Comparison of ENCODE assay signal across 9 cellular contexts in the genomic region with DNA sequence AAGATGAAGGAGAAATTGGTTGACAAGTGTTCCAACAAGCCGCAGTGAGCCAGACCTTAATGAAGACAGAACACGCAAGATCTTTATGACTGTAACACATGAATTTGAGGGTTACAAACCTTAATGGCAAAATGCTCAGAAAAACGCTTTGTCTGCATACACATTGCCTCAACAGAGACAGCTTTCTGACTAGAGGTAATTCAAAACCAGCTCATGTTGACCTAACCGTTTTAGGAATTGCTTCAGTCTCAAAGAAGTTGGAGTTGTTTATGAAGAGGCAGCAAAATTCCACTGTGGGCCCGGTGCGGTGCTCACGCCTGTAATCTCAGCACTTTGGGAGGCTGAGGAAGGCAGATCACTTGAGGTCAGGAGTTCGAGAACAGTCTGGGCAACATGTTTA. TPM values are rescaled to one million over a fixed set of nuclear protein-coding genes. Genes with fewer than 3 reads are reported as not detected.
A peak's percentile ranks its signal among the peaks of the same experiment; 100 is the strongest.
DNase-seq lines count a peak whose midpoint lies in the region; ATAC-seq, FAIRE-seq and TF ChIP-seq lines count a peak whose summit lies in the region.
"Had no signal": no experiment of that assay in that cellular context is flagged by ENCODE, and none has a peak within 500 bp of the region (broad histone marks: within the 10 kb centered on the region; RNA-seq: fewer than 3 reads in every experiment).

No MANE protein-coding gene starts in this region.

- peak in 2 of 3 experiments; percentile 26 to 56 for DNase-seq in NCI-H1417 (lab: John Stamatoyannopoulos, UW)
- DNase-seq in NCI-H1417 treated with DMSO at 0.1 percent for 48 hours (lab: John Stamatoyannopoulos, UW), result no peak
- no peak for DNase-seq in H1 (ENCODE audit: low read depth in 1 of 2, low spot score in 2 of 2)
- DNase-seq in cardiac septum (ENCODE audit: low spot score), result no peak
- DNase-seq: colonic mucosa had no signal

- no peak for TF ChIP-seq EP300 in H1 (IDR thresholded peaks at IDR 0.05; ENCODE audit: borderline replicate concordance in 1 of 2, low read depth in 2 of 2, low read length in 2 of 2)

- H3K23ac ChIP-seq in H1 (ENCODE audit: insufficient read length), result no peak overlapping the region

- peak overlapping the region; percentile 4; the same call in 1 of the 2 replicates for H2BK20ac ChIP-seq in H1 (ENCODE audit: low read length)

- H3K23me2 ChIP-seq in H1 (ENCODE audit: low read depth, low read length), result peaks cover 14% of the 10 kb centered on the region; the same call in 1 of the 2 replicates

- H3K27ac ChIP-seq in OCI-LY1 (ENCODE audit: low read depth, low read length, poor library complexity, severe bottlenecking) (peak overlapping the region; percentile 90), H1 (ENCODE audit: low read depth, low read length) (no peak overlapping the region), parathyroid adenoma (no peak overlapping the region)

- H3K4me1 ChIP-seq in OCI-LY1 (ENCODE audit: insufficient read depth, low read length, severe bottlenecking) (peaks cover 50% of the 10 kb centered on the region), H1 (replicated peaks in 1 of 4; ENCODE audit: control insufficient read depth in 3 of 4, insufficient read depth in 4 of 4, low read length in 3 of 4) (peaks cover 5 to 18% (median 12%) of the 10 kb centered on the region in 4 experiments), parathyroid adenoma (peaks cover 18% of the 10 kb centered on the region)

- H4K20me1 ChIP-seq in OCI-LY1 (ENCODE audit: insufficient read depth, low read length), result no peaks in the 10 kb centered on the region
- no peaks in the 10 kb centered on the region for H4K20me1 ChIP-seq in H1 (replicated peaks in 1 of 2; ENCODE audit: control insufficient read depth in 1 of 2, insufficient read depth in 2 of 2, low read length in 2 of 2)

- TF ChIP-seq CTCF in OCI-LY1 (IDR thresholded peaks at IDR 0.05; ENCODE audit: low read length), result no peak
- no peak for TF ChIP-seq CTCF in H1 (IDR thresholded peaks at IDR 0.05; ENCODE audit: control extremely low read depth in 1 of 3, insufficient read depth in 1 of 3, low read depth in 1 of 3, low read length in 3 of 3)
- TF ChIP-seq CTCF in parathyroid adenoma (IDR thresholded peaks at IDR 0.05), result no peak

- H3K14ac ChIP-seq in H1 (ENCODE audit: insufficient read length), result no peak overlapping the region

- POLR2A ChIA-PET in H1 (lab: Charles Lee; ENCODE audit: partially characterized antibody), result interaction anchor here (1.1 to 4.0 kb wide), 8 partner anchors 13 to 68 kb away, joined by 3 to 25 read pairs (median 10); no protein-coding TSS in a partner anchor

- peaks cover 13% of the 10 kb centered on the region for H3K79me2 ChIP-seq in OCI-LY1 (ENCODE audit: insufficient read depth, low read length)
- peaks cover 0 to 10% of the 10 kb centered on the region in 2 experiments; a peak in 2 of 4 replicates for H3K79me2 ChIP-seq in H1 (ENCODE audit: control insufficient read depth in 1 of 2, insufficient read depth in 2 of 2, low read length in 2 of 2)
- H3K79me2 ChIP-seq in parathyroid adenoma, result peaks cover 21% of the 10 kb centered on the region

- H4K5ac ChIP-seq in H1 (ENCODE audit: insufficient read length, low read depth, low read length), result peak overlapping the region; percentile 32

- H3K36me3 ChIP-seq in OCI-LY1 (ENCODE audit: insufficient read depth, low read length) (peaks cover 9% of the 10 kb centered on the region), H1 (ENCODE audit: control insufficient read depth in 2 of 4, insufficient read depth in 4 of 4, low read length in 3 of 4) (peaks cover 0 to 6% (median 0%) of the 10 kb centered on the region in 4 experiments; a peak in 1 of 8 replicates), parathyroid adenoma (ENCODE audit: control insufficient read depth, insufficient read depth, low read length) (no peaks in the 10 kb centered on the region)
- H3K36me3 ChIP-seq: colonic mucosa had no signal

- H3F3A ChIP-seq in OCI-LY1 (ENCODE audit: insufficient read depth, low read length), result peaks cover 18% of the 10 kb centered on the region

- H3K56ac ChIP-seq in H1 (replicated peaks; ENCODE audit: insufficient read length, low read depth, low read length), result no peak overlapping the region

- H3K9me2 ChIP-seq in OCI-LY1 (ENCODE audit: low read depth, low read length), result no peaks in the 10 kb centered on the region

- H4K91ac ChIP-seq in H1 (replicated peaks; ENCODE audit: insufficient read length, low read length), result peak overlapping the region; percentile 6

- TF ChIP-seq POLR2A in H1 (IDR thresholded peaks at IDR 0.05; ENCODE audit: control extremely low read depth in 1 of 2, low read depth in 2 of 2, low read length in 2 of 2), result no peak

- H2AFZ ChIP-seq in OCI-LY1 (ENCODE audit: low read length), result no peak overlapping the region
- no peak overlapping the region for H2AFZ ChIP-seq in H1 (ENCODE audit: low read length)
- H2AFZ ChIP-seq in parathyroid adenoma, result peak overlapping the region; percentile 30

- no peaks in the 10 kb centered on the region for H3K79me1 ChIP-seq in H1 (ENCODE audit: low read depth, low read length)

- H3K18ac ChIP-seq in H1 (ENCODE audit: extremely low read depth, low read length), result 0 out of 2 replicates have a peak overlapping the region, but pooled peaks have one; percentile 48

- H3K9me3 ChIP-seq in OCI-LY1 (ENCODE audit: low read length), result no peaks in the 10 kb centered on the region
- H3K9me3 ChIP-seq in H1 (ENCODE audit: insufficient read depth in 2 of 2, low read depth in 1 of 2, low read length in 1 of 2), result no peaks in the 10 kb centered on the region
- H3K9me3 ChIP-seq in parathyroid adenoma (ENCODE audit: control insufficient read depth, low read length), result no peaks in the 10 kb centered on the region
- H3K9me3 ChIP-seq: colonic mucosa had no signal

- no peak overlapping the region for H2AK5ac ChIP-seq in H1 (ENCODE audit: low read depth, low read length)

- CTCF ChIA-PET in H1 (lab: Charles Lee; ENCODE audit: partially characterized antibody), result interaction anchor here (0.9 kb wide), 1 partner anchor 38 kb away, joined by 3 read pairs; no protein-coding TSS in a partner anchor

- H4K8ac ChIP-seq in H1 (ENCODE audit: extremely low read depth, insufficient read depth, low read length), result no peak overlapping the region

- H3K4me3 ChIP-seq in OCI-LY1 (ENCODE audit: low read depth, low read length, poor library complexity, severe bottlenecking) (no peak overlapping the region), H1 (ENCODE audit: extremely low read depth in 1 of 4, insufficient read depth in 2 of 4, low read depth in 3 of 4, low read length in 4 of 4) (no peak overlapping the region), parathyroid adenoma (ENCODE audit: low read depth, low read length) (peak overlapping the region; percentile 16)

- H3K9ac ChIP-seq in OCI-LY1 (ENCODE audit: low read length) (no peak overlapping the region; the same call in 1 of the 2 replicates), H1 (replicated peaks in 1 of 4; ENCODE audit: extremely low read depth in 1 of 4, low read depth in 3 of 4, low read length in 3 of 4) (no peak overlapping the region), parathyroid adenoma (no peak overlapping the region)

- H3K27me3 ChIP-seq in OCI-LY1 (ENCODE audit: insufficient read depth, low read length) (no peaks in the 10 kb centered on the region), H1 (replicated peaks in 1 of 4; ENCODE audit: control insufficient read depth in 3 of 4, extremely low read depth in 1 of 4, insufficient read depth in 3 of 4, low read length in 3 of 4) (no peaks in the 10 kb centered on the region), parathyroid adenoma (ENCODE audit: control insufficient read depth, insufficient read depth, low read length) (no peaks in the 10 kb centered on the region)
- H3K27me3 ChIP-seq: colonic mucosa had no signal

- H2BK12ac ChIP-seq in H1 (ENCODE audit: low read depth, low read length), result no peak overlapping the region; the same call in 1 of the 2 replicates

- intact Hi-C loops in cardiac septum (cut with DNase I), result no loop called here

- 84% methylated on average over 8 of the region's 8 CpGs; no CpG with 5 or more reads in 1 of the 2 experiments for WGBS in H1 (ENCODE audit: extremely low coverage in 1 of 2, insufficient coverage in 1 of 2, insufficient read length in 1 of 2, insufficient replicate concordance in 2 of 2, low coverage in 1 of 2, low lambda C conversion rate in 2 of 2, missing lambda C conversion rate in 1 of 2), 2 experiments

- H2BK15ac ChIP-seq in H1 (ENCODE audit: low read length), result no peak overlapping the region

- H3K4ac ChIP-seq in H1 (replicated peaks; ENCODE audit: insufficient read length, low read depth, low read length), result no peak overlapping the region

- H2BK5ac ChIP-seq in H1 (ENCODE audit: low read depth, low read length), result 0 out of 2 replicates have a peak overlapping the region, but pooled peaks have one; percentile 99

- H2BK120ac ChIP-seq in H1 (replicated peaks; ENCODE audit: low read depth, low read length), result no peak overlapping the region

- FAIRE-seq in H1 (lab: Jason Lieb, UNC), result no peak

- H3K4me2 ChIP-seq in OCI-LY1 (ENCODE audit: low read length), result peak overlapping the region; percentile 37; the same call in 1 of the 2 replicates
- peak overlapping the region in 1 of 2 experiments; percentile 65; a peak in 2 of 4 replicates for H3K4me2 ChIP-seq in H1 (ENCODE audit: insufficient read depth in 1 of 2, low read depth in 2 of 2, low read length in 2 of 2)
- H3K4me2 ChIP-seq in parathyroid adenoma (ENCODE audit: low read length), result peak overlapping the region; percentile 35

- no peak for TF ChIP-seq RAD21 in H1 (IDR thresholded peaks at IDR 0.05 in 1 of 2, conservative IDR thresholded peaks at IDR 0.05 in 1 of 2; ENCODE audit: low read depth in 2 of 2, low read length in 2 of 2)

- ATAC-seq in HG02970 (IDR thresholded peaks at IDR 0.05; ENCODE audit: low FRiP score, unreplicated experiment), result no peak
- ATAC-seq in HG02623 (IDR thresholded peaks at IDR 0.05; ENCODE audit: unreplicated experiment), result no peak

TF ChIP-seq in H1, 55 proteins besides CTCF, POLR2A, EP300 and RAD21 (continues in another document):
- TF ChIP-seq RXRA (IDR thresholded peaks at IDR 0.05; ENCODE audit: insufficient read depth, low read depth, low read length) (no peak), SRF (IDR thresholded peaks at IDR 0.05; ENCODE audit: low read depth, low read length) (no peak), JUN (IDR thresholded peaks at IDR 0.05; ENCODE audit: low read depth, low read length) (no peak), KDM1A (IDR thresholded peaks at IDR 0.05; ENCODE audit: borderline replicate concordance, low read length) (no peak), YY1 (IDR thresholded peaks at IDR 0.05; ENCODE audit: low read depth, low read length) (no peak), TBP (IDR thresholded peaks at IDR 0.05; ENCODE audit: low read depth, low read length) (no peak)

RNA-seq across cellular contexts. Expression of gene GTF2I, which starts 2.2 kb away (rescaled TPM):
- 311 and 316 TPM in 2 replicates for total RNA-seq in H1 (2021; fragmentation: NEBNext Ultra II Directional; extraction: Animal tissue kit (Norgen Biotek cat#: 25700))
- polyA plus RNA-seq in H1 (2011; rRNA removed), result 46.7 and 100 TPM in 2 replicates
- 97.4 TPM for polyA plus RNA-seq in H1 (2011; cell fraction: cytosol; rRNA removed)
- 157 TPM for polyA plus RNA-seq in H1 (2011; cell fraction: nucleus; rRNA removed)
- polyA plus RNA-seq in H1 (2012, experiment 1 of 2), result 115 to 199 TPM (median 139 TPM) in 4 replicates
- polyA plus RNA-seq in H1 (2012, experiment 2 of 2), result 16.4 TPM
- 244 TPM for polyA plus RNA-seq in H1 (2013, experiment 1 of 2)
- 229 TPM for polyA plus RNA-seq in H1 (2013, experiment 2 of 2)
- 77.3 and 91.8 TPM in 2 replicates for polyA minus RNA-seq in H1 (2011; rRNA and poly(A)+ RNA removed)
- polyA minus RNA-seq in H1 (2011; cell fraction: cytosol; rRNA and poly(A)+ RNA removed), result 88.3 TPM
- 212 TPM for polyA minus RNA-seq in H1 (2011; cell fraction: nucleus; rRNA and poly(A)+ RNA removed)
- total RNA-seq in cardiac septum, result 134 TPM

Comparison
In these comparisons a context has a peak if more than half of its experiments do, and no peak if none do; other contexts are left out.
1. DNase-seq: peak in NCI-H1417 (2 of 3); none in NCI-H1417 treated with DMSO at 0.1 percent for 48 hours (single experiment), H1 (0 of 2) and cardiac septum (single experiment).